ENCODE assay signal across 21 cellular contexts in the genomic region with DNA sequence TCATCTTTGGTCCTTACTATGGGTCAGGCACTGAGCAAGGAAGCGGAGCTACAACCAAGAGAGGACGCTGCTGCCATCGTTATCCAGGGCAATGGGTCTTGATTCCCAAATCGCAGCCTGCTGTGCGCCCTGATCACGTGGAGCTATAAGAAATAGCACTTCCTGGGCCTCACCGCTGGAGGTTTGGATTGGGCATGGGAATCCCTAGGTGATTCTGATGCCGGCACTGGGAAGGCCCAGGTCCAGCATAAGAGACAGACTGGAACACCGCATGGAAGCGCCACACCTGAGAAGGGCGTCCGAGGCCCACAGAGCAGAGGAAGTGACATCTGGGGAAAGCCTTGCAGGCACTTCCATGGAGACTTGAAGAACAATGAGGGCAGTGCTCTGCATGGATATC. TPM values are rescaled to one million over a fixed set of nuclear protein-coding genes. Genes with fewer than 3 reads are reported as not detected.
"Had no signal": no experiment of that assay in that cellular context is flagged by ENCODE, and none has a peak within 500 bp of the region (broad histone marks: within the 10 kb centered on the region; RNA-seq: fewer than 3 reads in every experiment).

No MANE protein-coding gene starts in this region.

- H3K4me3 ChIP-seq: MG63, Peyer's patch had no signal

- H3K36me3 Mint-ChIP-seq: activated naive CD4-positive, alpha-beta T cell treated with anti-CD3 and anti-CD28 coated beads, Interleukin-2, amount 50 U/mL, for 72 hours had no signal

- H3K27ac Mint-ChIP-seq: activated CD8-positive, alpha-beta T cell treated with anti-CD3 and anti-CD28 coated beads for 36 hours; activated naive CD4-positive, alpha-beta T cell treated with anti-CD3 and anti-CD28 coated beads, Interleukin-2, amount 50 U/mL, for 72 hours; activated T-cell treated with anti-CD3 and anti-CD28 coated beads, Interleukin-2, amount 50 U/mL, for 72 hours; T-helper 1 cell treated with Interleukin-12 subunit alpha and Interleukin-12 subunit beta and Interleukin-4 antibody, amounts not matched to agents 30 μg/mL and 1 μg/mL, for 36 hours had no signal

- H3K27ac ChIP-seq: Peyer's patch, RWPE1 had no signal

- H3K36me3 ChIP-seq: MG63, Peyer's patch had no signal

- H3K9me3 Mint-ChIP-seq: activated CD8-positive, alpha-beta T cell treated with anti-CD3 and anti-CD28 coated beads for 36 hours; activated naive CD4-positive, alpha-beta T cell treated with anti-CD3 and anti-CD28 coated beads, Interleukin-2, amount 50 U/mL, for 72 hours; activated T-cell treated with anti-CD3 and anti-CD28 coated beads, Interleukin-2, amount 50 U/mL, for 72 hours; T-helper 1 cell treated with Interleukin-12 subunit alpha and Interleukin-12 subunit beta and Interleukin-4 antibody, amounts not matched to agents 30 μg/mL and 1 μg/mL, for 36 hours had no signal

- H3K27me3 Mint-ChIP-seq: activated CD8-positive, alpha-beta T cell treated with anti-CD3 and anti-CD28 coated beads for 36 hours had no signal

- H3K27me3 ChIP-seq: MG63, Peyer's patch had no signal

- DNase-seq: activated CD4-positive, alpha-beta T cell treated with anti-CD3 and anti-CD28 coated beads for 4 hours; activated CD8-positive, alpha-beta memory T cell treated with anti-CD3 and anti-CD28 coated beads, Interleukin-2, amount 50 U/mL, for 4 hours; activated CD8-positive, alpha-beta T cell treated with anti-CD3 and anti-CD28 coated beads for 36 hours; activated T-cell treated with anti-CD3 and anti-CD28 coated beads, Interleukin-2, amount 50 U/mL, for 72 hours; MG63; NCI-H1105; NCI-H1436; NCI-H1694 treated with DMSO at 0.1 percent for 48 hours; NCI-H2029 treated with DMSO at 0.1 percent for 48 hours; NCI-H345; NCI-H510A; NCI-H526 treated with DMSO at 0.1 percent for 48 hours; OCI-M1; Peyer's patch; SHP77 treated with DMSO at 0.1 percent for 48 hours had no signal

- H3K4me3 Mint-ChIP-seq: activated CD8-positive, alpha-beta T cell treated with anti-CD3 and anti-CD28 coated beads for 36 hours; activated T-cell treated with anti-CD3 and anti-CD28 coated beads, Interleukin-2, amount 50 U/mL, for 72 hours; T-helper 1 cell treated with Interleukin-12 subunit alpha and Interleukin-12 subunit beta and Interleukin-4 antibody, amounts not matched to agents 30 μg/mL and 1 μg/mL, for 36 hours had no signal

- H3K9me3 ChIP-seq: MG63, Peyer's patch had no signal

- ATAC-seq: activated CD4-positive, CD25-positive, alpha-beta regulatory T cell treated with anti-CD3 and anti-CD28 coated beads, Interleukin-2, amount 50 U/mL, for 24 hours; activated CD8-positive, alpha-beta T cell treated with anti-CD3 and anti-CD28 coated beads for 36 hours; activated naive CD4-positive, alpha-beta T cell treated with anti-CD3 and anti-CD28 coated beads, Interleukin-2, amount 50 U/mL, for 72 hours; activated T-cell treated with anti-CD3 and anti-CD28 coated beads, Interleukin-2, amount 50 U/mL, for 72 hours had no signal

RNA-seq across cellular contexts. Expression of a gene that starts 3.0 kb away (rescaled TPM):
- total RNA-seq: activated CD8-positive, alpha-beta T cell treated with anti-CD3 and anti-CD28 coated beads for 36 hours; activated naive CD4-positive, alpha-beta T cell treated with anti-CD3 and anti-CD28 coated beads, Interleukin-2, amount 50 U/mL, for 72 hours; activated T-cell treated with anti-CD3 and anti-CD28 coated beads, Interleukin-2, amount 50 U/mL, for 72 hours; cardiac septum; Peyer's patch; SK-MEL-5 had no signal
